Comparison of ENCODE assay signal across 16 cellular contexts in genomic region chr12:66804555-66804954, GRCh38.
DNase-seq lines count a peak whose midpoint lies in the region; ATAC-seq, FAIRE-seq and TF ChIP-seq lines count a peak whose summit lies in the region.
"Had no signal": no experiment of that assay in that cellular context is flagged by ENCODE, and none has a peak within 500 bp of the region (broad histone marks: within the 10 kb centered on the region; RNA-seq: fewer than 3 reads in every experiment).

No MANE protein-coding gene starts in this region.

- peaks cover 3% of the 10 kb centered on the region for H3K4me1 ChIP-seq in endodermal cell (ENCODE audit: control insufficient read depth, insufficient read depth, low read length)
- no peaks in the 10 kb centered on the region for H3K4me1 ChIP-seq in mesenchymal stem cell (ENCODE audit: control insufficient read depth, insufficient read depth, low read depth, low read length)
- no peaks in the 10 kb centered on the region for H3K4me1 ChIP-seq in uterus
- H3K4me1 ChIP-seq: vagina had no signal

- no peak overlapping the region for H2BK5ac ChIP-seq in mesenchymal stem cell (ENCODE audit: low read depth, low read length, poor library complexity, severe bottlenecking)

- TF ChIP-seq POLR2A in uterus (IDR thresholded peaks at IDR 0.05): no peak

- no peak overlapping the region for H3K23ac ChIP-seq in mesenchymal stem cell (ENCODE audit: low read length in 2 of 2)

- H3K36me3 ChIP-seq in H7 (replicated peaks; ENCODE audit: control insufficient read depth, insufficient read depth, low read length) (no peaks in the 10 kb centered on the region), endodermal cell (ENCODE audit: control insufficient read depth, insufficient read depth, low read length) (no peaks in the 10 kb centered on the region), mesenchymal stem cell (ENCODE audit: control insufficient read depth in 1 of 2, insufficient read depth in 2 of 2, low read depth in 1 of 2, low read length in 2 of 2) (no peaks in the 10 kb centered on the region), uterus (no peaks in the 10 kb centered on the region)
- H3K36me3 ChIP-seq: vagina had no signal

- H3K4me1 Mint-ChIP-seq in endodermal cell: peaks cover 33% of the 10 kb centered on the region

- 46 to 50% methylated on average over 1 to 5 of the region's 6 CpGs for WGBS in endodermal cell (ENCODE audit: insufficient coverage in 1 of 2, insufficient read length in 1 of 2), 2 experiments
- 90% methylated on average over 5 of the region's 6 CpGs for WGBS in mesenchymal stem cell

- peak; percentile 3 for DNase-seq in H7
- peak; percentile 52 for DNase-seq in NCI-H2029 (lab: John Stamatoyannopoulos, UW)
- DNase-seq in NCI-H524 treated with DMSO at 0.1 percent for 48 hours (lab: John Stamatoyannopoulos, UW): peak; percentile 96
- no peak for DNase-seq in endodermal cell
- no peak for DNase-seq in mesenchymal stem cell
- DNase-seq in uterus: no peak
- DNase-seq in frontal cortex (ENCODE audit: low spot score in 2 of 2): no peak
- DNase-seq: activated CD4-positive, alpha-beta T cell treated with anti-CD3 and anti-CD28 coated beads, Interleukin-2, amount 10 ng/mL, durations not matched to agents 7 days and 5 days; activated T-cell treated with anti-CD3 and anti-CD28 coated beads, Interleukin-2, amount 50 U/mL, for 24 hours; KBM-7; small intestine; T-helper 9 cell had no signal

- H3K9me3 Mint-ChIP-seq in endodermal cell: no peaks in the 10 kb centered on the region
- H3K9me3 Mint-ChIP-seq: activated CD4-positive, alpha-beta T cell treated with anti-CD3 and anti-CD28 coated beads, Interleukin-2, amount 10 ng/mL, durations not matched to agents 7 days and 5 days; activated T-cell treated with anti-CD3 and anti-CD28 coated beads, Interleukin-2, amount 50 U/mL, for 24 hours; stimulated activated naive CD8-positive, alpha-beta T cell treated with anti-CD3 and anti-CD28 coated beads, Interleukin-15, Interleukin-2, amounts not matched to agents 100 ng/mL and 50 ng/mL, for 24 hours had no signal

- no peaks in the 10 kb centered on the region for H3K79me1 ChIP-seq in mesenchymal stem cell (replicated peaks; ENCODE audit: low read length, poor library complexity, severe bottlenecking)

- H3K27ac ChIP-seq in endodermal cell (ENCODE audit: low read depth, low read length) (peak overlapping the region; percentile 55), mesenchymal stem cell (ENCODE audit: low read length, poor library complexity, severe bottlenecking) (no peak overlapping the region), uterus (no peak overlapping the region)
- H3K27ac ChIP-seq: vagina had no signal

- H3K27me3 ChIP-seq in H7 (ENCODE audit: control insufficient read depth, insufficient read depth, low read length) (no peaks in the 10 kb centered on the region), endodermal cell (ENCODE audit: control insufficient read depth, insufficient read depth, low read length, poor library complexity, severe bottlenecking) (peaks cover 27% of the 10 kb centered on the region), mesenchymal stem cell (ENCODE audit: control insufficient read depth in 1 of 2, insufficient read depth in 1 of 2, low read length in 2 of 2) (peaks cover 10 to 19% of the 10 kb centered on the region in 2 experiments), uterus (no peaks in the 10 kb centered on the region)
- H3K27me3 ChIP-seq: vagina had no signal

- H3K9me3 ChIP-seq in endodermal cell (ENCODE audit: control insufficient read depth, low read length): no peaks in the 10 kb centered on the region
- no peaks in the 10 kb centered on the region for H3K9me3 ChIP-seq in mesenchymal stem cell (ENCODE audit: control insufficient read depth, low read length)
- no peaks in the 10 kb centered on the region for H3K9me3 ChIP-seq in uterus
- H3K9me3 ChIP-seq: vagina had no signal

- no peak overlapping the region for H3K4ac ChIP-seq in mesenchymal stem cell (ENCODE audit: low read depth in 1 of 2, low read length in 2 of 2)

- H3K4me2 ChIP-seq in mesenchymal stem cell (ENCODE audit: low read length, poor library complexity, severe bottlenecking): no peak overlapping the region

- H2AK5ac ChIP-seq in mesenchymal stem cell (ENCODE audit: low read length, severe bottlenecking): no peak overlapping the region

- no peak overlapping the region for H3K14ac ChIP-seq in mesenchymal stem cell (ENCODE audit: low read length in 2 of 2)

- no peak overlapping the region for H4K91ac ChIP-seq in mesenchymal stem cell (ENCODE audit: low read length)

- no peak overlapping the region for H3K4me3 Mint-ChIP-seq in endodermal cell
- H3K4me3 Mint-ChIP-seq: activated CD4-positive, alpha-beta T cell treated with anti-CD3 and anti-CD28 coated beads, Interleukin-2, amount 10 ng/mL, durations not matched to agents 7 days and 5 days; activated T-cell treated with anti-CD3 and anti-CD28 coated beads, Interleukin-2, amount 50 U/mL, for 24 hours; stimulated activated naive CD8-positive, alpha-beta T cell treated with anti-CD3 and anti-CD28 coated beads, Interleukin-15, Interleukin-2, amounts not matched to agents 100 ng/mL and 50 ng/mL, for 24 hours had no signal

- H3K18ac ChIP-seq in mesenchymal stem cell (ENCODE audit: low read depth in 1 of 2, low read length in 2 of 2): no peak overlapping the region

- no peak overlapping the region for H2AFZ ChIP-seq in mesenchymal stem cell (ENCODE audit: low read depth, low read length)

- H3K9ac ChIP-seq in endodermal cell (ENCODE audit: extremely low read depth, low read length, poor library complexity, severe bottlenecking): no peak overlapping the region
- H3K9ac ChIP-seq in mesenchymal stem cell (ENCODE audit: low read length): no peak overlapping the region

- no peak overlapping the region for H2BK15ac ChIP-seq in mesenchymal stem cell (ENCODE audit: low read depth, poor library complexity, severe bottlenecking)

- peaks cover 13% of the 10 kb centered on the region for H3K27me3 Mint-ChIP-seq in endodermal cell (ENCODE audit: insufficient read depth)

- no peak overlapping the region for H2BK12ac ChIP-seq in mesenchymal stem cell (ENCODE audit: low read length in 2 of 2)

- no peak for FAIRE-seq in frontal cortex (lab: Jason Lieb, UNC)
- FAIRE-seq: small intestine had no signal

- no peak overlapping the region for H2BK120ac ChIP-seq in mesenchymal stem cell (ENCODE audit: low read depth, low read length)

- no peaks in the 10 kb centered on the region for H3K36me3 Mint-ChIP-seq in endodermal cell (ENCODE audit: low read depth)

- TF ChIP-seq CTCF in endodermal cell (conservative IDR thresholded peaks at IDR 0.05) (no peak), uterus (IDR thresholded peaks at IDR 0.05) (no peak)

- no peak overlapping the region for H3K27ac Mint-ChIP-seq in endodermal cell
- H3K27ac Mint-ChIP-seq: activated CD4-positive, alpha-beta T cell treated with anti-CD3 and anti-CD28 coated beads, Interleukin-2, amount 10 ng/mL, durations not matched to agents 7 days and 5 days; activated T-cell treated with anti-CD3 and anti-CD28 coated beads, Interleukin-2, amount 50 U/mL, for 24 hours; stimulated activated naive CD8-positive, alpha-beta T cell treated with anti-CD3 and anti-CD28 coated beads, Interleukin-15, Interleukin-2, amounts not matched to agents 100 ng/mL and 50 ng/mL, for 24 hours had no signal

- no peak overlapping the region for H4K8ac ChIP-seq in mesenchymal stem cell (ENCODE audit: low read length)

- H3K4me3 ChIP-seq in H7 (ENCODE audit: insufficient read depth, low read depth, low read length) (no peak overlapping the region), endodermal cell (ENCODE audit: low read length) (no peak overlapping the region), mesenchymal stem cell (ENCODE audit: insufficient read depth in 1 of 2, low read depth in 1 of 2, low read length in 2 of 2) (no peak overlapping the region), uterus (no peak overlapping the region)
- H3K4me3 ChIP-seq: vagina had no signal

- intact Hi-C loops in uterus (cut with DNase I; ENCODE audit: low total_unique reads): no loop called here

- ATAC-seq in GM21576 (IDR thresholded peaks at IDR 0.05; ENCODE audit: unreplicated experiment): no peak
- ATAC-seq: Right ventricle myocardium inferior had no signal

Comparison
In these comparisons a context has a peak if more than half of its experiments do, and no peak if none do; other contexts are left out.
1. DNase-seq: peak in H7 (single experiment), NCI-H2029 (single experiment) and NCI-H524 treated with DMSO at 0.1 percent for 48 hours (single experiment); none in endodermal cell (single experiment), mesenchymal stem cell (single experiment), uterus (0 of 2) and frontal cortex (0 of 2).